15 cellular contexts compared by ENCODE assay signal in the genomic region with DNA sequence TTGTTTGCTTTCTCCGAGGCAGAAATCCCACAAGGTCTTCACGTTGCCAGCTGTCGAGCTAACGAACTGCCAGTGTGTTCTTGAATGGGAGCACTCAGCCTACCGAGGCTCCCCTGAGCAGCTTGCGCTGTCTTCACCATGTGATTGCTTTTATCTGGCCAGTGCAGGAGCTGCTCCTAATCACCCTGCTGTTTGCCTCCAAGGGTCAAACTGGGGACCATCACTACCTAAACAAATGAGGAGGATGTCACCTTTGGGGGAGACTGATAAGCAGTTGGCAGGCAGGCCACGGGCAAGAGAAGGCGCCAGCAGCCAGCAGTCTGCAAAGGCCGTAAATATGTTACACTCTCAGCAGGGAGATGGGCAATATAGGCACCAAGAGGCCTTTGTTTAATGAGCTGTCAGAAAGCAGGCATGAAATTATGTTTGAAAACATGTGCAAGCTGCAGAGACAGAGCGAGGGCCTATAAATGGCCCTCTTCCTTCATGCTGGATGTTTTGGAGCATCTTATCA.
A peak's percentile ranks its signal among the peaks of the same experiment; 100 is the strongest.
DNase-seq lines count a peak whose midpoint lies in the region; ATAC-seq lines count a peak whose summit lies in the region.
"Had no signal": no experiment of that assay in that cellular context is flagged by ENCODE, and none has a peak within 500 bp of the region (broad histone marks: within the 10 kb centered on the region; RNA-seq: fewer than 3 reads in every experiment).

No MANE protein-coding gene starts in this region.

- ATAC-seq in sciatic nerve (peak; percentile 85), GM19023 (IDR thresholded peaks at IDR 0.05; ENCODE audit: unreplicated experiment) (no peak)
- ATAC-seq: activated naive CD8-positive, alpha-beta T cell treated with anti-CD3 and anti-CD28 coated beads, Interleukin-2, amount 50 U/mL, for 24 hours; foreskin keratinocyte; HCT116; stimulated activated memory B cell treated with anti-CD40 and anti-IgM and Interleukin-4, amounts not matched to agents 10 μg/mL and 1 μg/mL and 100 μg/mL, for 72 hours had no signal

- DNase-seq in NCI-H1092 (lab: John Stamatoyannopoulos, UW) (peak; percentile 97), NCI-H2227 (lab: John Stamatoyannopoulos, UW; ENCODE audit: unreplicated experiment) (peak; percentile 72), foreskin melanocyte (peak; percentile 62), sciatic nerve (ENCODE audit: low spot score) (no peak), midbrain (lab: John Stamatoyannopoulos, UW) (no peak), HuH-7 (ENCODE audit: low spot score) (no peak), H4 (ENCODE audit: low spot score) (no peak)
- DNase-seq: activated naive CD8-positive, alpha-beta T cell treated with anti-CD3 and anti-CD28 coated beads, Interleukin-2, amount 50 U/mL, for 24 hours; dermis blood vessel endothelial cell; foreskin keratinocyte; occipital lobe; stimulated activated CD4-positive, alpha-beta T cell treated with anti-CD3 and anti-CD28 coated beads, Interleukin-1b, Interleukin-23, amount 100 ng/mL, for 48 hours had no signal

- intact Hi-C loops in sciatic nerve (cut with DNase I): no loop called here

Comparison
In these comparisons a context has a peak if more than half of its experiments do, and no peak if none do; other contexts are left out.
1. DNase-seq: peak in NCI-H1092 (single experiment), NCI-H2227 (single experiment) and foreskin melanocyte (single experiment); none in sciatic nerve (single experiment), midbrain (single experiment), HuH-7 (single experiment) and H4 (single experiment).